Comparison of ENCODE assay signal across 37 cellular contexts in genomic region chr16:23202166-23202565, GRCh38. TPM values are rescaled to one million over a fixed set of nuclear protein-coding genes. Genes with fewer than 3 reads are reported as not detected.
"Had no signal": no experiment of that assay in that cellular context is flagged by ENCODE, and none has a peak within 500 bp of the region (broad histone marks: within the 10 kb centered on the region; RNA-seq: fewer than 3 reads in every experiment).

No MANE protein-coding gene starts in this region.

- DNase-seq: activated effector memory CD4-positive, alpha-beta T cell treated with anti-CD3 and anti-CD28 coated beads, Interleukin-2, amount 50 U/mL, for 16 hours; activated effector memory CD4-positive, alpha-beta T cell treated with Interleukin-2 at 50 U/mL for 16 hours; activated gamma-delta T cell; activated gamma-delta T cell treated with Interleukin-2 at 50 U/mL for 16 hours; activated naive CD4-positive, alpha-beta T cell; activated naive CD4-positive, alpha-beta T cell treated with anti-CD3 and anti-CD28 coated beads for 36 hours; activated naive CD4-positive, alpha-beta T cell treated with anti-CD3 and anti-CD28 coated beads, Interleukin-2, amount 10 ng/mL, durations not matched to agents 7 days and 5 days; activated naive CD4-positive, alpha-beta T cell treated with anti-CD3 and anti-CD28 coated beads, Interleukin-2, amount 50 U/mL, for 16 hours; activated naive CD4-positive, alpha-beta T cell treated with Interleukin-2 at 50 U/mL for 16 hours; activated naive CD8-positive, alpha-beta T cell treated with anti-CD3 and anti-CD28 coated beads for 36 hours; activated naive CD8-positive, alpha-beta T cell treated with anti-CD3 and anti-CD28 coated beads, Interleukin-2, amount 10 ng/mL, durations not matched to agents 7 days and 5 days; activated naive CD8-positive, alpha-beta T cell treated with anti-CD3 and anti-CD28 coated beads, Interleukin-2, amount 50 U/mL, for 24 hours; activated T-cell treated with anti-CD3 and anti-CD28 coated beads, Interleukin-2, amount 50 U/mL, for 1 hour; activated T-cell treated with anti-CD3 and anti-CD28 coated beads, Interleukin-2, amount 50 U/mL, for 24 hours; activated T-cell treated with anti-CD3 and anti-CD28 coated beads, Interleukin-2, amount 50 U/mL, for 4 hours; activated T-cell treated with anti-CD3 and anti-CD28 coated beads, Interleukin-2, amount 50 U/mL, for 48 hours; activated T-cell treated with anti-CD3 and anti-CD28 coated beads, Interleukin-2, amount 50 U/mL, for 72 hours; adrenal gland; amniotic stem cell; amygdala; aorta; body of pancreas; brain microvascular endothelial cell; caudate nucleus; central memory CD4-positive, alpha-beta T cell; cerebellar nuclear complex had no signal

- H3K27ac ChIP-seq: adrenal gland, ascending aorta, body of pancreas, brain microvascular endothelial cell, breast epithelium, cardiac muscle cell had no signal

- H3K9me3 ChIP-seq: adrenal gland, ascending aorta, body of pancreas, breast epithelium had no signal

- H3K27me3 ChIP-seq: ascending aorta, body of pancreas, brain microvascular endothelial cell, breast epithelium, cardiac muscle cell had no signal

- FAIRE-seq: astrocyte, bronchial epithelial cell had no signal

- H3K4me1 ChIP-seq: adrenal gland, ascending aorta, body of pancreas, breast epithelium had no signal

- H3K4me3 ChIP-seq: adrenal gland, ascending aorta, body of pancreas, breast epithelium, cardiac muscle cell had no signal

- ATAC-seq: activated naive CD4-positive, alpha-beta T cell treated with anti-CD3 and anti-CD28 coated beads, Interleukin-2, amount 50 U/mL, for 72 hours; activated naive CD8-positive, alpha-beta T cell treated with anti-CD3 and anti-CD28 coated beads, Interleukin-2, amount 50 U/mL, for 24 hours; activated T-cell treated with anti-CD3 and anti-CD28 coated beads, Interleukin-2, amount 50 U/mL, for 4 hours; activated T-cell treated with anti-CD3 and anti-CD28 coated beads, Interleukin-2, amount 50 U/mL, for 72 hours; activated T-helper 17 cell treated with anti-CD3 and anti-CD28 coated beads, Interleukin-2, amount 50 U/mL, for 72 hours; body of pancreas had no signal

- H3K36me3 ChIP-seq: adrenal gland, ascending aorta, brain microvascular endothelial cell, breast epithelium, cardiac muscle cell had no signal

RNA-seq across cellular contexts. Expression of gene SCNN1G, which starts 19.6 kb away (rescaled TPM):
- total RNA-seq: activated naive CD4-positive, alpha-beta T cell treated with anti-CD3 and anti-CD28 coated beads for 36 hours; activated naive CD4-positive, alpha-beta T cell treated with anti-CD3 and anti-CD28 coated beads, Interleukin-2, amount 50 U/mL, for 72 hours; activated naive CD8-positive, alpha-beta T cell treated with anti-CD3 and anti-CD28 coated beads for 36 hours; activated naive CD8-positive, alpha-beta T cell treated with anti-CD3 and anti-CD28 coated beads, Interleukin-2, amount 10 ng/mL, durations not matched to agents 7 days and 5 days; activated T-cell treated with anti-CD3 and anti-CD28 coated beads, Interleukin-2, amount 50 U/mL, for 4 hours; activated T-cell treated with anti-CD3 and anti-CD28 coated beads, Interleukin-2, amount 50 U/mL, for 72 hours; activated T-helper 1 cell treated with anti-CD3 and anti-CD28 coated beads, Interleukin-12 subunit alpha, Interleukin-12 subunit beta, Interleukin-2, Interleukin-4 antibody, amounts not matched to agents 30 ng/mL and 10 ng/mL and 1 ng/mL, durations not matched to agents 14 hours and 24 hours and 36 hours; activated T-helper 17 cell treated with anti-CD3 and anti-CD28 coated beads, Interleukin-2, amount 50 U/mL, for 72 hours; activated T-helper 2 cell treated with anti-CD3 and anti-CD28 coated beads, Interferon-gamma antibody, Interleukin-2, Interleukin-4, amounts not matched to agents 10 μg/mL and 5 μg/mL and 100 μg/mL, durations not matched to agents 14 hours and 24 hours and 36 hours; aorta; ascending aorta; astrocyte; bronchial epithelial cell; cardiac muscle cell; cardiac septum; chondrocyte had no signal
- polyA plus RNA-seq: cardiac muscle cell had no signal
